ENCODE assay signal across 14 cellular contexts in genomic region chr17:855594-855993, GRCh38.
"Had no signal": no experiment of that assay in that cellular context is flagged by ENCODE, and none has a peak within 500 bp of the region (broad histone marks: within the 10 kb centered on the region; RNA-seq: fewer than 3 reads in every experiment).

No MANE protein-coding gene starts in this region.

- H3K9me3 Mint-ChIP-seq: activated CD8-positive, alpha-beta T cell treated with anti-CD3 and anti-CD28 coated beads for 36 hours; activated naive CD8-positive, alpha-beta T cell treated with anti-CD3 and anti-CD28 coated beads, Interleukin-2, amount 50 U/mL, for 24 hours; activated T-helper 1 cell treated with anti-CD3 and anti-CD28 coated beads, Interleukin-12 subunit alpha, Interleukin-12 subunit beta, Interleukin-2, Interleukin-4 antibody, amounts not matched to agents 30 ng/mL and 10 ng/mL and 1 ng/mL, durations not matched to agents 14 hours and 24 hours and 36 hours; central memory CD8-positive, alpha-beta T cell; stimulated activated effector memory CD8-positive, alpha-beta T cell treated with anti-CD3 and anti-CD28 coated beads, Interleukin-12 subunit alpha, Interleukin-12 subunit beta, amount 100 ng/mL, for 72 hours had no signal

- H3K27me3 ChIP-seq: ovary, upper lobe of right lung had no signal

- H3K9me3 ChIP-seq: ovary, upper lobe of right lung had no signal

- H3K4me1 Mint-ChIP-seq: activated naive CD8-positive, alpha-beta T cell treated with anti-CD3 and anti-CD28 coated beads, Interleukin-2, amount 50 U/mL, for 24 hours; central memory CD8-positive, alpha-beta T cell; stimulated activated effector memory CD8-positive, alpha-beta T cell treated with anti-CD3 and anti-CD28 coated beads, Interleukin-12 subunit alpha, Interleukin-12 subunit beta, amount 100 ng/mL, for 72 hours had no signal

- H3K4me2 ChIP-seq: smooth muscle cell had no signal

- H3K4me3 Mint-ChIP-seq: activated CD8-positive, alpha-beta T cell treated with anti-CD3 and anti-CD28 coated beads for 36 hours; activated naive CD8-positive, alpha-beta T cell treated with anti-CD3 and anti-CD28 coated beads, Interleukin-2, amount 50 U/mL, for 24 hours; activated T-helper 1 cell treated with anti-CD3 and anti-CD28 coated beads, Interleukin-12 subunit alpha, Interleukin-12 subunit beta, Interleukin-2, Interleukin-4 antibody, amounts not matched to agents 30 ng/mL and 10 ng/mL and 1 ng/mL, durations not matched to agents 14 hours and 24 hours and 36 hours; central memory CD8-positive, alpha-beta T cell; stimulated activated effector memory CD8-positive, alpha-beta T cell treated with anti-CD3 and anti-CD28 coated beads, Interleukin-12 subunit alpha, Interleukin-12 subunit beta, amount 100 ng/mL, for 72 hours had no signal

- H3K4me3 ChIP-seq: ovary, smooth muscle cell, upper lobe of right lung had no signal

- H3K27ac ChIP-seq: ovary, upper lobe of right lung had no signal

- ATAC-seq: activated CD8-positive, alpha-beta T cell treated with anti-CD3 and anti-CD28 coated beads for 36 hours; activated naive CD8-positive, alpha-beta T cell treated with anti-CD3 and anti-CD28 coated beads, Interleukin-2, amount 50 U/mL, for 24 hours; left colon; stimulated activated effector memory CD8-positive, alpha-beta T cell treated with anti-CD3 and anti-CD28 coated beads, Interleukin-12 subunit alpha, Interleukin-12 subunit beta, amount 100 ng/mL, for 72 hours; upper lobe of right lung had no signal

- H3K27ac Mint-ChIP-seq: activated CD8-positive, alpha-beta T cell treated with anti-CD3 and anti-CD28 coated beads for 36 hours; activated naive CD8-positive, alpha-beta T cell treated with anti-CD3 and anti-CD28 coated beads, Interleukin-2, amount 50 U/mL, for 24 hours; activated T-helper 1 cell treated with anti-CD3 and anti-CD28 coated beads, Interleukin-12 subunit alpha, Interleukin-12 subunit beta, Interleukin-2, Interleukin-4 antibody, amounts not matched to agents 30 ng/mL and 10 ng/mL and 1 ng/mL, durations not matched to agents 14 hours and 24 hours and 36 hours; stimulated activated effector memory CD8-positive, alpha-beta T cell treated with anti-CD3 and anti-CD28 coated beads, Interleukin-12 subunit alpha, Interleukin-12 subunit beta, amount 100 ng/mL, for 72 hours had no signal

- H3K36me3 Mint-ChIP-seq: stimulated activated effector memory CD8-positive, alpha-beta T cell treated with anti-CD3 and anti-CD28 coated beads, Interleukin-12 subunit alpha, Interleukin-12 subunit beta, amount 100 ng/mL, for 72 hours had no signal

- H3K36me3 ChIP-seq: ovary, upper lobe of right lung had no signal

- DNase-seq: activated CD8-positive, alpha-beta memory T cell treated with anti-CD3 and anti-CD28 coated beads, Interleukin-2, amount 50 U/mL, for 48 hours; activated CD8-positive, alpha-beta T cell treated with anti-CD3 and anti-CD28 coated beads for 36 hours; activated naive CD4-positive, alpha-beta T cell; activated naive CD8-positive, alpha-beta T cell treated with anti-CD3 and anti-CD28 coated beads, Interleukin-2, amount 50 U/mL, for 24 hours; foreskin fibroblast; left colon; ovary; substantia nigra; T-helper 9 cell; upper lobe of right lung had no signal
